In genomic region chr2:10414000-10414451, GRCh38 we compare ENCODE assay signal across 10 cellular contexts. TPM values are rescaled to one million over a fixed set of nuclear protein-coding genes. Genes with fewer than 3 reads are reported as not detected.
DNase-seq lines count a peak whose midpoint lies in the region; ATAC-seq and TF ChIP-seq lines count a peak whose summit lies in the region.
"Had no signal": no experiment of that assay in that cellular context is flagged by ENCODE, and none has a peak within 500 bp of the region (broad histone marks: within the 10 kb centered on the region; RNA-seq: fewer than 3 reads in every experiment).

No MANE protein-coding gene starts in this region.

- intact Hi-C loops in activated CD8-positive, alpha-beta T cell treated with anti-CD3 and anti-CD28 coated beads for 36 hours (cut with micrococcal nuclease): no loop called here
- intact Hi-C loops in upper lobe of right lung (cut with DNase I): no loop called here

- H3K4me1 ChIP-seq in upper lobe of right lung: peaks cover 6% of the 10 kb centered on the region

- H3K36me3 Mint-ChIP-seq in activated CD8-positive, alpha-beta T cell treated with anti-CD3 and anti-CD28 coated beads for 36 hours (ENCODE audit: low read depth): peaks cover 26% of the 10 kb centered on the region
- peaks cover 6% of the 10 kb centered on the region for H3K36me3 Mint-ChIP-seq in activated CD8-positive, alpha-beta T cell treated with anti-CD3 and anti-CD28 coated beads, Interleukin-2, amount 10 ng/mL, durations not matched to agents 7 days and 5 days (ENCODE audit: low read depth)

- H3K4me1 Mint-ChIP-seq in activated CD8-positive, alpha-beta T cell treated with anti-CD3 and anti-CD28 coated beads for 36 hours (ENCODE audit: low read depth): peaks cover 34% of the 10 kb centered on the region
- H3K4me1 Mint-ChIP-seq in activated CD8-positive, alpha-beta T cell treated with anti-CD3 and anti-CD28 coated beads, Interleukin-2, amount 10 ng/mL, durations not matched to agents 7 days and 5 days (ENCODE audit: low read depth): peaks cover 14% of the 10 kb centered on the region

- H3K27me3 ChIP-seq in upper lobe of right lung: no peaks in the 10 kb centered on the region

- H3K4me3 ChIP-seq in fibroblast of the aortic adventitia (ENCODE audit: low read depth, low read length) (no peak overlapping the region), upper lobe of right lung (no peak overlapping the region)

- H3K27ac Mint-ChIP-seq in activated CD8-positive, alpha-beta T cell treated with anti-CD3 and anti-CD28 coated beads for 36 hours: no peak overlapping the region
- no peak overlapping the region for H3K27ac Mint-ChIP-seq in activated CD8-positive, alpha-beta T cell treated with anti-CD3 and anti-CD28 coated beads, Interleukin-2, amount 10 ng/mL, durations not matched to agents 7 days and 5 days

- TF ChIP-seq CTCF in activated CD8-positive, alpha-beta T cell treated with anti-CD3 and anti-CD28 coated beads for 36 hours (IDR thresholded peaks at IDR 0.05): no peak
- no peak for TF ChIP-seq CTCF in fibroblast of the aortic adventitia (IDR thresholded peaks at IDR 0.05; ENCODE audit: insufficient read depth, low read length)
- no peak for TF ChIP-seq CTCF in upper lobe of right lung (IDR thresholded peaks at IDR 0.05)

- CTCF ChIA-PET in activated CD8-positive, alpha-beta T cell treated with anti-CD3 and anti-CD28 coated beads for 36 hours (lab: Charles Lee): no interaction called here
- CTCF ChIA-PET in activated CD8-positive, alpha-beta T cell treated with anti-CD3 and anti-CD28 coated beads, Interleukin-2, amount 10 ng/mL, durations not matched to agents 7 days and 5 days (lab: Charles Lee): no interaction called here

- H3K4me3 Mint-ChIP-seq in activated CD8-positive, alpha-beta T cell treated with anti-CD3 and anti-CD28 coated beads for 36 hours: no peak overlapping the region
- no peak overlapping the region for H3K4me3 Mint-ChIP-seq in activated CD8-positive, alpha-beta T cell treated with anti-CD3 and anti-CD28 coated beads, Interleukin-2, amount 10 ng/mL, durations not matched to agents 7 days and 5 days

- no peak for ATAC-seq in activated CD8-positive, alpha-beta T cell treated with anti-CD3 and anti-CD28 coated beads for 36 hours
- no peak for ATAC-seq in activated CD8-positive, alpha-beta T cell treated with anti-CD3 and anti-CD28 coated beads, Interleukin-2, amount 10 ng/mL, durations not matched to agents 7 days and 5 days
- ATAC-seq in upper lobe of right lung (peak; percentile 32), HG02763 (IDR thresholded peaks at IDR 0.05; ENCODE audit: unreplicated experiment) (no peak), HG03108 (IDR thresholded peaks at IDR 0.05; ENCODE audit: unreplicated experiment) (no peak)

- POLR2A ChIA-PET in activated CD8-positive, alpha-beta T cell treated with anti-CD3 and anti-CD28 coated beads for 36 hours (lab: Charles Lee): no interaction called here
- POLR2A ChIA-PET in activated CD8-positive, alpha-beta T cell treated with anti-CD3 and anti-CD28 coated beads, Interleukin-2, amount 10 ng/mL, durations not matched to agents 7 days and 5 days (lab: Charles Lee): no interaction called here

- H3K9me3 ChIP-seq in upper lobe of right lung: no peaks in the 10 kb centered on the region

- H3K27me3 Mint-ChIP-seq in activated CD8-positive, alpha-beta T cell treated with anti-CD3 and anti-CD28 coated beads for 36 hours: no peaks in the 10 kb centered on the region
- H3K27me3 Mint-ChIP-seq in activated CD8-positive, alpha-beta T cell treated with anti-CD3 and anti-CD28 coated beads, Interleukin-2, amount 10 ng/mL, durations not matched to agents 7 days and 5 days (ENCODE audit: low read depth): no peaks in the 10 kb centered on the region

- DNase-seq in activated CD8-positive, alpha-beta T cell treated with anti-CD3 and anti-CD28 coated beads for 36 hours: peak; percentile 27
- no peak for DNase-seq in activated CD8-positive, alpha-beta T cell treated with anti-CD3 and anti-CD28 coated beads, Interleukin-2, amount 10 ng/mL, durations not matched to agents 7 days and 5 days
- peak; percentile 44 for DNase-seq in NCI-H510A treated with DMSO at 0.1 percent for 48 hours (lab: John Stamatoyannopoulos, UW)
- DNase-seq in fibroblast of the aortic adventitia (ENCODE audit: low read depth): peak; percentile 33
- no peak for DNase-seq in upper lobe of right lung
- DNase-seq in NCI-H2227 treated with DMSO at 0.1 percent for 48 hours (lab: John Stamatoyannopoulos, UW): no peak
- DNase-seq: amniotic stem cell, MV-4-11 had no signal

- no peaks in the 10 kb centered on the region for H3K9me3 Mint-ChIP-seq in activated CD8-positive, alpha-beta T cell treated with anti-CD3 and anti-CD28 coated beads for 36 hours
- H3K9me3 Mint-ChIP-seq in activated CD8-positive, alpha-beta T cell treated with anti-CD3 and anti-CD28 coated beads, Interleukin-2, amount 10 ng/mL, durations not matched to agents 7 days and 5 days (ENCODE audit: insufficient read depth): no peaks in the 10 kb centered on the region

- no peak overlapping the region for H3K27ac ChIP-seq in upper lobe of right lung

- H3K36me3 ChIP-seq in upper lobe of right lung: peaks cover 9% of the 10 kb centered on the region

RNA-seq across cellular contexts. Expression of gene ODC1, which starts 34.1 kb away (rescaled TPM):
- 100 to 1,000 TPM; 180 to 181 TPM for total RNA-seq in activated CD8-positive, alpha-beta T cell treated with anti-CD3 and anti-CD28 coated beads for 36 hours
- total RNA-seq in activated CD8-positive, alpha-beta T cell treated with anti-CD3 and anti-CD28 coated beads, Interleukin-2, amount 10 ng/mL, durations not matched to agents 7 days and 5 days: 10 to 100 TPM; 54.4 to 54.6 TPM
- total RNA-seq in fibroblast of the aortic adventitia (ENCODE audit: low replicate concordance) (41.4 and 129 TPM in 2 replicates), upper lobe of right lung (50.9 TPM)

Comparison
In these comparisons a context has a peak if more than half of its experiments do, and no peak if none do; other contexts are left out.
1. DNase-seq: peak in activated CD8-positive, alpha-beta T cell treated with anti-CD3 and anti-CD28 coated beads for 36 hours (single experiment), NCI-H510A treated with DMSO at 0.1 percent for 48 hours (single experiment) and fibroblast of the aortic adventitia (single experiment); none in activated CD8-positive, alpha-beta T cell treated with anti-CD3 and anti-CD28 coated beads, Interleukin-2, amount 10 ng/mL, durations not matched to agents 7 days and 5 days (single experiment), upper lobe of right lung (single experiment) and NCI-H2227 treated with DMSO at 0.1 percent for 48 hours (single experiment).